Comparison of ENCODE assay signal across 14 cellular contexts in genomic region chr2:48566582-48566981, GRCh38. TPM values are rescaled to one million over a fixed set of nuclear protein-coding genes. Genes with fewer than 3 reads are reported as not detected.
A peak's percentile ranks its signal among the peaks of the same experiment; 100 is the strongest.
DNase-seq lines count a peak whose midpoint lies in the region; ATAC-seq and TF ChIP-seq lines count a peak whose summit lies in the region.
"Had no signal": no experiment of that assay in that cellular context is flagged by ENCODE, and none has a peak within 500 bp of the region (broad histone marks: within the 10 kb centered on the region; RNA-seq: fewer than 3 reads in every experiment).

No MANE protein-coding gene starts in this region.

- intact Hi-C loops in right cardiac atrium (cut with DNase I), result no loop called here
- intact Hi-C loops in Right ventricle myocardium inferior (cut with DNase I), result no loop called here
- intact Hi-C loops in lower leg skin (cut with DNase I; ENCODE audit: low total_unique reads), result no loop called here

- no peaks in the 10 kb centered on the region for H3K36me3 ChIP-seq in brain microvascular endothelial cell (replicated peaks)
- H3K36me3 ChIP-seq: BLaER1 treated with 17β-estradiol and CSF1 and Interleukin-3, amounts not matched to agents 10 nM and 100 nM; neutrophil had no signal

- H3K9me3 ChIP-seq in right cardiac atrium (ENCODE audit: control insufficient read depth, low read length), result no peaks in the 10 kb centered on the region
- H3K9me3 ChIP-seq: neutrophil had no signal

- H3K27me3 ChIP-seq in right cardiac atrium (ENCODE audit: control insufficient read depth, insufficient read depth) (no peaks in the 10 kb centered on the region), brain microvascular endothelial cell (replicated peaks) (no peaks in the 10 kb centered on the region)
- H3K27me3 ChIP-seq: BLaER1 treated with 17β-estradiol and CSF1 and Interleukin-3, amounts not matched to agents 10 nM and 100 nM; neutrophil had no signal

- DNase-seq in right cardiac atrium (no peak), Right ventricle myocardium inferior (ENCODE audit: missing footprints) (no peak), brain microvascular endothelial cell (peak; percentile 34), kidney tubule cell (ENCODE audit: low spot score) (peak; percentile 16), lower leg skin (ENCODE audit: low spot score in 2 of 2) (no peak), NCI-H748 (lab: John Stamatoyannopoulos, UW; ENCODE audit: unreplicated experiment) (no peak)
- DNase-seq in activated CD4-positive, alpha-beta T cell treated with anti-CD3 and anti-CD28 coated beads, Interleukin-2, amount 50 U/mL, for 48 hours, result no peak
- DNase-seq in activated T-cell treated with anti-CD3 and anti-CD28 coated beads, Interleukin-2, amount 50 U/mL, for 1 hour, result no peak
- DNase-seq: activated B cell treated with CpG ODN at 0.5 μM for 24 hours, NCI-H226 had no signal

- peak; percentile 49 to 58 for ATAC-seq in right cardiac atrium
- ATAC-seq in Right ventricle myocardium inferior, result no peak
- ATAC-seq: GM12878 had no signal

- no peak overlapping the region for H3K4me3 ChIP-seq in right cardiac atrium (ENCODE audit: low read length)
- H3K4me3 ChIP-seq in brain microvascular endothelial cell (ENCODE audit: low read depth, low read length), result no peak overlapping the region
- H3K4me3 ChIP-seq in lower leg skin (ENCODE audit: low read depth, poor library complexity, severe bottlenecking), result no peak overlapping the region
- H3K4me3 ChIP-seq: BLaER1 treated with 17β-estradiol and CSF1 and Interleukin-3, amounts not matched to agents 10 nM and 100 nM; GM12878 had no signal

- in situ Hi-C loops in brain microvascular endothelial cell (cut with HindIII; ENCODE audit: low pct_ligation_motif_present, low sequenced_read_pairs), result no loop called here

- no peak for TF ChIP-seq POLR2A in lower leg skin (IDR thresholded peaks at IDR 0.05)

- TF ChIP-seq CTCF in brain microvascular endothelial cell (IDR thresholded peaks at IDR 0.05; ENCODE audit: low read depth, low read length, missing control alignments) (peak; percentile 75), lower leg skin (IDR thresholded peaks at IDR 0.05) (no peak)

- H3K27ac ChIP-seq in right cardiac atrium (ENCODE audit: low read length) (no peak overlapping the region), brain microvascular endothelial cell (no peak overlapping the region)
- H3K27ac ChIP-seq: BLaER1 treated with 17β-estradiol and CSF1 and Interleukin-3, amounts not matched to agents 10 nM and 100 nM; neutrophil had no signal

- WGBS in right cardiac atrium, result 49% methylated on average over 5 of the region's 5 CpGs
- 13 to 27% methylated on average over 5 of the region's 5 CpGs for WGBS in lower leg skin, 2 donors

- H3K4me1 ChIP-seq in right cardiac atrium (ENCODE audit: control insufficient read depth, insufficient read depth, low read length), result peaks cover 3% of the 10 kb centered on the region

RNA-seq across cellular contexts. Expression of gene STON1, which starts 36.6 kb away (rescaled TPM):
- total RNA-seq in right cardiac atrium (10 to 100 TPM in 3 of 4 donors, 1 to 10 TPM in 1; 8.8 to 18.0 (median 13.1) TPM), Right ventricle myocardium inferior (8.0 TPM), lower leg skin (1 to 10 TPM; 4.1 to 9.7 (median 8.1) TPM)
- polyA plus RNA-seq in right cardiac atrium, result 5.9 TPM

RNA-seq across cellular contexts. Expression of gene GTF2A1L, which starts 51.1 kb away (rescaled TPM):
- total RNA-seq in right cardiac atrium (under 1 TPM in 1 of 4 donors, not detected in 3; 0.79 TPM), Right ventricle myocardium inferior (not detected), lower leg skin (under 1 TPM in 1 of 4 donors, not detected in 3; 0.96 TPM)
- polyA plus RNA-seq in right cardiac atrium, result not detected
- total RNA-seq: activated B cell treated with CpG ODN at 0.5 μM for 24 hours, glomerular endothelial cell, GM12878 had no signal
- polyA plus RNA-seq: GM12878 had no signal

Comparison
In these comparisons a context has a peak if more than half of its experiments do, and no peak if none do; other contexts are left out.
1. DNase-seq: peak in brain microvascular endothelial cell (single experiment) and kidney tubule cell (single experiment); none in right cardiac atrium (0 of 3), Right ventricle myocardium inferior (single experiment), activated CD4-positive, alpha-beta T cell treated with anti-CD3 and anti-CD28 coated beads, Interleukin-2, amount 50 U/mL, for 48 hours (0 of 2), lower leg skin (0 of 2), activated T-cell treated with anti-CD3 and anti-CD28 coated beads, Interleukin-2, amount 50 U/mL, for 1 hour (single experiment) and NCI-H748 (single experiment).